In genomic region chr10:16968722-16969055, GRCh38 we compare ENCODE assay signal across 18 cellular contexts.
A peak's percentile ranks its signal among the peaks of the same experiment; 100 is the strongest.
DNase-seq lines count a peak whose midpoint lies in the region; ATAC-seq, FAIRE-seq and TF ChIP-seq lines count a peak whose summit lies in the region.
"Had no signal": no experiment of that assay in that cellular context is flagged by ENCODE, and none has a peak within 500 bp of the region (broad histone marks: within the 10 kb centered on the region; RNA-seq: fewer than 3 reads in every experiment).

No MANE protein-coding gene starts in this region.

- TF ChIP-seq RAD21 in K562 (CRISPR knock-in tag; conservative IDR thresholded peaks at IDR 0.05 in 1 of 2, IDR thresholded peaks at IDR 0.05 in 1 of 2), result no peak

- DNase-seq in HFFc6, result no peak
- DNase-seq in K562 (ENCODE audit: extremely low read depth in 1 of 4, low spot score in 3 of 4), result no peak
- DNase-seq in lower lobe of right lung, result no peak
- no peak for DNase-seq in spleen
- DNase-seq in NK-92 (lab: John Stamatoyannopoulos, UW; ENCODE audit: unreplicated experiment), result no peak
- DNase-seq in psoas muscle, result no peak
- DNase-seq in stimulated activated naive B cell treated with anti-CD40 and anti-IgM and Interleukin-4, amounts not matched to agents 10 μg/mL and 1 μg/mL and 100 μg/mL, for 72 hours, result no peak
- DNase-seq: activated naive CD8-positive, alpha-beta T cell treated with anti-CD3 and anti-CD28 coated beads, Interleukin-2, amount 10 ng/mL, durations not matched to agents 7 days and 5 days; CD4-positive, alpha-beta memory T cell; NCI-H1436; NCI-H510A; nucleus accumbens; SHP77 had no signal

- H3K36me3 Mint-ChIP-seq in HFFc6 (ENCODE audit: low read depth), result no peaks in the 10 kb centered on the region
- no peaks in the 10 kb centered on the region for H3K36me3 Mint-ChIP-seq in stimulated activated naive B cell treated with anti-CD40 and anti-IgM and Interleukin-4, amounts not matched to agents 10 μg/mL and 1 μg/mL and 100 μg/mL, for 72 hours
- H3K36me3 Mint-ChIP-seq: activated naive CD8-positive, alpha-beta T cell treated with anti-CD3 and anti-CD28 coated beads, Interleukin-2, amount 10 ng/mL, durations not matched to agents 7 days and 5 days; stimulated activated memory B cell treated with anti-CD40 and anti-IgM and Interleukin-4, amounts not matched to agents 10 μg/mL and 1 μg/mL and 100 μg/mL, for 72 hours had no signal

- H3K9ac ChIP-seq in K562 (ENCODE audit: insufficient read depth in 1 of 2, low read depth in 2 of 2, low read length in 2 of 2), result no peak overlapping the region

- peaks cover 0 to 8% of the 10 kb centered on the region in 2 experiments; a peak in 1 of 5 replicates for H3K4me1 ChIP-seq in K562 (replicated peaks in 1 of 2; ENCODE audit: control insufficient read depth in 2 of 2, insufficient read depth in 2 of 2, low read length in 2 of 2)
- peaks cover 28% of the 10 kb centered on the region for H3K4me1 ChIP-seq in lower lobe of right lung
- peaks cover 0 to 30% (median 25%) of the 10 kb centered on the region in 6 donors for H3K4me1 ChIP-seq in spleen
- H3K4me1 ChIP-seq in psoas muscle, result peaks cover 20% of the 10 kb centered on the region

- CTCF ChIA-PET in K562 (lab: Yijun Ruan, JAX; ENCODE audit: low intra/inter-chr PET ratio), result no interaction called here

- no peak overlapping the region for H3K4me2 ChIP-seq in K562 (ENCODE audit: insufficient read depth, low read length)

- no peaks in the 10 kb centered on the region for H3K9me3 ChIP-seq in K562 (replicated peaks; ENCODE audit: control insufficient read depth, insufficient read depth, low read depth, low read length)
- H3K9me3 ChIP-seq in lower lobe of right lung, result no peaks in the 10 kb centered on the region
- no peaks in the 10 kb centered on the region for H3K9me3 ChIP-seq in spleen
- H3K9me3 ChIP-seq in psoas muscle, result no peaks in the 10 kb centered on the region

- H3K27ac Mint-ChIP-seq in HFFc6, result peak overlapping the region; percentile 98
- no peak overlapping the region for H3K27ac Mint-ChIP-seq in stimulated activated naive B cell treated with anti-CD40 and anti-IgM and Interleukin-4, amounts not matched to agents 10 μg/mL and 1 μg/mL and 100 μg/mL, for 72 hours
- H3K27ac Mint-ChIP-seq: activated naive CD8-positive, alpha-beta T cell treated with anti-CD3 and anti-CD28 coated beads, Interleukin-2, amount 10 ng/mL, durations not matched to agents 7 days and 5 days; stimulated activated memory B cell treated with anti-CD40 and anti-IgM and Interleukin-4, amounts not matched to agents 10 μg/mL and 1 μg/mL and 100 μg/mL, for 72 hours had no signal

- in situ Hi-C loops in K562 (cut with MboI), result no loop called here

- TF ChIP-seq CTCF in HFFc6 (IDR thresholded peaks at IDR 0.05) (no peak), K562 (IDR thresholded peaks at IDR 0.05 in 2 of 3, conservative IDR thresholded peaks at IDR 0.05 in 1 of 3; ENCODE audit: insufficient read depth in 2 of 3, low read depth in 1 of 3, low read length in 3 of 3) (no peak), lower lobe of right lung (IDR thresholded peaks at IDR 0.05) (no peak), spleen (IDR thresholded peaks at IDR 0.05 in 8 of 11, conservative IDR thresholded peaks at IDR 0.05 in 3 of 11) (no peak), psoas muscle (IDR thresholded peaks at IDR 0.05) (no peak)

- H2AFZ ChIP-seq in K562 (ENCODE audit: low read depth, low read length), result peak overlapping the region; percentile 26; the same call in 1 of the 2 replicates

- H3K36me3 ChIP-seq in K562 (ENCODE audit: control insufficient read depth, insufficient read depth, low read length) (no peaks in the 10 kb centered on the region), lower lobe of right lung (no peaks in the 10 kb centered on the region), spleen (no peaks in the 10 kb centered on the region), psoas muscle (ENCODE audit: insufficient read depth in 1 of 2, low read depth in 1 of 2) (no peaks in the 10 kb centered on the region)

- H3K4me1 Mint-ChIP-seq in HFFc6 (ENCODE audit: low read depth), result peaks cover 60% of the 10 kb centered on the region
- no peaks in the 10 kb centered on the region for H3K4me1 Mint-ChIP-seq in stimulated activated naive B cell treated with anti-CD40 and anti-IgM and Interleukin-4, amounts not matched to agents 10 μg/mL and 1 μg/mL and 100 μg/mL, for 72 hours
- H3K4me1 Mint-ChIP-seq: stimulated activated memory B cell treated with anti-CD40 and anti-IgM and Interleukin-4, amounts not matched to agents 10 μg/mL and 1 μg/mL and 100 μg/mL, for 72 hours had no signal

- TF ChIP-seq EP300 in K562 (IDR thresholded peaks at IDR 0.05; ENCODE audit: low read length), result no peak

- H4K20me1 ChIP-seq in K562 (replicated peaks; ENCODE audit: control insufficient read depth, insufficient read depth, low read length), result no peaks in the 10 kb centered on the region

- H3K27me3 Mint-ChIP-seq in HFFc6 (ENCODE audit: insufficient read depth), result no peaks in the 10 kb centered on the region; the same call in 1 of the 2 replicates
- peaks cover 0 to 6% of the 10 kb centered on the region in 2 donors for H3K27me3 Mint-ChIP-seq in stimulated activated naive B cell treated with anti-CD40 and anti-IgM and Interleukin-4, amounts not matched to agents 10 μg/mL and 1 μg/mL and 100 μg/mL, for 72 hours
- H3K27me3 Mint-ChIP-seq: activated naive CD8-positive, alpha-beta T cell treated with anti-CD3 and anti-CD28 coated beads, Interleukin-2, amount 10 ng/mL, durations not matched to agents 7 days and 5 days; CD4-positive, alpha-beta memory T cell; stimulated activated memory B cell treated with anti-CD40 and anti-IgM and Interleukin-4, amounts not matched to agents 10 μg/mL and 1 μg/mL and 100 μg/mL, for 72 hours had no signal

- peak; percentile 26; the same call in 2 of the 3 replicates for ATAC-seq in K562
- ATAC-seq in lower lobe of right lung, result peak in 1 of 2 donors; percentile 12
- no peak for ATAC-seq in HG02840 (IDR thresholded peaks at IDR 0.05; ENCODE audit: low FRiP score, unreplicated experiment)
- ATAC-seq in psoas muscle, result no peak
- ATAC-seq in stimulated activated naive B cell treated with anti-CD40 and anti-IgM and Interleukin-4, amounts not matched to agents 10 μg/mL and 1 μg/mL and 100 μg/mL, for 72 hours (replicated peaks), result no peak
- ATAC-seq: stimulated activated memory B cell treated with anti-CD40 and anti-IgM and Interleukin-4, amounts not matched to agents 10 μg/mL and 1 μg/mL and 100 μg/mL, for 72 hours had no signal

- TF ChIP-seq POLR2A in K562 (conservative IDR thresholded peaks at IDR 0.05), result no peak
- no peak for TF ChIP-seq POLR2A in spleen (IDR thresholded peaks at IDR 0.05)

- H3K27me3 ChIP-seq in K562 (ENCODE audit: control insufficient read depth in 2 of 2, insufficient read depth in 2 of 2, low read length in 2 of 2), result no peaks in the 10 kb centered on the region
- no peaks in the 10 kb centered on the region for H3K27me3 ChIP-seq in lower lobe of right lung (ENCODE audit: low read depth)
- H3K27me3 ChIP-seq in spleen (replicated peaks in 1 of 7), result no peaks in the 10 kb centered on the region
- no peaks in the 10 kb centered on the region for H3K27me3 ChIP-seq in psoas muscle (ENCODE audit: insufficient read depth in 3 of 3, low read length in 2 of 3)

- H3K4me3 ChIP-seq in K562, result no peak overlapping the region
- H3K4me3 ChIP-seq in lower lobe of right lung, result no peak overlapping the region
- H3K4me3 ChIP-seq in spleen, result no peak overlapping the region
- no peak overlapping the region for H3K4me3 ChIP-seq in psoas muscle

- peak overlapping the region; percentile 76 for H3K4me3 Mint-ChIP-seq in HFFc6
- H3K4me3 Mint-ChIP-seq in stimulated activated naive B cell treated with anti-CD40 and anti-IgM and Interleukin-4, amounts not matched to agents 10 μg/mL and 1 μg/mL and 100 μg/mL, for 72 hours, result no peak overlapping the region
- H3K4me3 Mint-ChIP-seq: activated naive CD8-positive, alpha-beta T cell treated with anti-CD3 and anti-CD28 coated beads, Interleukin-2, amount 10 ng/mL, durations not matched to agents 7 days and 5 days; stimulated activated memory B cell treated with anti-CD40 and anti-IgM and Interleukin-4, amounts not matched to agents 10 μg/mL and 1 μg/mL and 100 μg/mL, for 72 hours had no signal

- no TSS peak for BruUV-seq in K562 (replicated peaks; lab: Mats Ljungman, UMichigan)

- POLR2A ChIA-PET in K562 (lab: Yijun Ruan, JAX), result interaction anchor here (0.6 to 1.5 kb wide), 4 partner anchors 9 to 123 kb away, joined by 3 to 4 read pairs (median 4); no protein-coding TSS in a partner anchor

- FAIRE-seq in K562 (lab: Jason Lieb, UNC), result no peak
- FAIRE-seq: frontal cortex, G401.6, GM18507 had no signal

- intact Hi-C loops in K562 (cut with micrococcal nuclease) (no loop called here), lower lobe of right lung (cut with DNase I) (no loop called here), spleen (cut with DNase I; ENCODE audit: low total_unique reads) (no loop called here), psoas muscle (cut with DNase I) (no loop called here)

- H3K9me1 ChIP-seq in K562 (ENCODE audit: control insufficient read depth, insufficient read depth, low read length), result no peaks in the 10 kb centered on the region

- H3K79me2 ChIP-seq in K562 (ENCODE audit: control insufficient read depth, insufficient read depth, low read length), result no peaks in the 10 kb centered on the region

- 51% methylated on average over 4 of the region's 4 CpGs for WGBS in K562 (ENCODE audit: insufficient coverage, low coverage, missing lambda C conversion rate)
- WGBS in spleen, 5 donors, result 37 to 80% (median 47%) methylated on average over 4 of the region's 4 CpGs
- 47 to 50% (median 47%) methylated on average over 4 of the region's 4 CpGs for WGBS in psoas muscle, 3 donors

- H3K27ac ChIP-seq in K562 (ENCODE audit: extremely low read depth, low read depth, low read length), result no peak overlapping the region
- H3K27ac ChIP-seq in lower lobe of right lung, result peak overlapping the region; percentile 57
- H3K27ac ChIP-seq in spleen, result peak overlapping the region in 7 of 8 donors; percentile 32 to 72 (median 60)
- H3K27ac ChIP-seq in psoas muscle, result no peak overlapping the region

- H3K9me3 Mint-ChIP-seq in HFFc6, result no peaks in the 10 kb centered on the region
- H3K9me3 Mint-ChIP-seq in stimulated activated naive B cell treated with anti-CD40 and anti-IgM and Interleukin-4, amounts not matched to agents 10 μg/mL and 1 μg/mL and 100 μg/mL, for 72 hours, result no peaks in the 10 kb centered on the region
- H3K9me3 Mint-ChIP-seq: stimulated activated memory B cell treated with anti-CD40 and anti-IgM and Interleukin-4, amounts not matched to agents 10 μg/mL and 1 μg/mL and 100 μg/mL, for 72 hours had no signal

TF ChIP-seq in K562, 482 proteins besides CTCF, POLR2A, EP300 and RAD21:
- no peak for TF ChIP-seq NFE2 (IDR thresholded peaks at IDR 0.05; ENCODE audit: low read depth)
- peak; percentile 90 for TF ChIP-seq ESRRA (IDR thresholded peaks at IDR 0.05; ENCODE audit: borderline replicate concordance, low read depth)

Comparison
In these comparisons a context has a peak if more than half of its experiments do, and no peak if none do; other contexts are left out.
1. H3K27ac ChIP-seq: peak in lower lobe of right lung (single experiment) and spleen (7 of 8); none in K562 (single experiment) and psoas muscle (single experiment).